In the genomic region with DNA sequence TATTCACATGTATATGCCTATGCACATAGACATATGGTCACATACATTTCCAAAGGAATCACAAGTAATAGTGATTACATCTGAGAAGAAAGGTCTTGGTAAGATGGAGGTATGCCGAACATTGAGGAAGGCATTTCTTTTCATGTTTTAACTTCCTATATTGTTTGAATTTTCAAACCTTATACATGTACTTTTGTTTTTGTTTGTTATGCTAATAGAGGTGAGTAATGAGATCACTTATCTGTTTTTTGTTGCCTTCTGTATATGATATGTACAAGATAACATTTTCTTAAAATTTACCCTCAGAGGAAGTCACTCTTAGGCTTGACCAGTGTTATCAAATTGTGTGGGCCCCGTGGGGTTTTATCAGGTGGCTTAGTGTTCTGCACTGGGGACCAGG, we compare ENCODE assay signal across 27 cellular contexts.
"Had no signal": no experiment of that assay in that cellular context is flagged by ENCODE, and none has a peak within 500 bp of the region (broad histone marks: within the 10 kb centered on the region; RNA-seq: fewer than 3 reads in every experiment).

No MANE protein-coding gene starts in this region.

- H3K4me3 ChIP-seq: ascending aorta, breast epithelium, cardiac muscle cell, colonic mucosa had no signal

- H3K27me3 ChIP-seq: ascending aorta, breast epithelium, cardiac muscle cell, colonic mucosa had no signal

- H3K27ac Mint-ChIP-seq: activated CD4-positive, alpha-beta memory T cell treated with anti-CD3 and anti-CD28 coated beads, Interleukin-2, amount 10 ng/mL, durations not matched to agents 7 days and 5 days; activated CD4-positive, alpha-beta T cell treated with anti-CD3 and anti-CD28 coated beads for 36 hours; activated CD4-positive, alpha-beta T cell treated with anti-CD3 and anti-CD28 coated beads, Interleukin-2, amount 10 ng/mL, durations not matched to agents 24 days and 14 days; activated naive CD4-positive, alpha-beta T cell treated with anti-CD3 and anti-CD28 coated beads, Interleukin-2, amount 10 ng/mL, durations not matched to agents 7 days and 5 days; activated naive CD4-positive, alpha-beta T cell treated with anti-CD3 and anti-CD28 coated beads, Interleukin-2, amount 50 U/mL, for 72 hours; activated naive CD8-positive, alpha-beta T cell treated with anti-CD3 and anti-CD28 coated beads, Interleukin-2, amount 10 ng/mL, durations not matched to agents 7 days and 5 days; activated T-cell treated with anti-CD3 and anti-CD28 coated beads, Interleukin-2, amount 50 U/mL, for 24 hours; activated T-cell treated with anti-CD3 and anti-CD28 coated beads, Interleukin-2, amount 50 U/mL, for 72 hours; brain had no signal

- H3K4me3 Mint-ChIP-seq: activated CD4-positive, alpha-beta memory T cell treated with anti-CD3 and anti-CD28 coated beads, Interleukin-2, amount 10 ng/mL, durations not matched to agents 7 days and 5 days; activated CD4-positive, alpha-beta T cell treated with anti-CD3 and anti-CD28 coated beads for 36 hours; activated CD4-positive, alpha-beta T cell treated with anti-CD3 and anti-CD28 coated beads, Interleukin-2, amount 10 ng/mL, durations not matched to agents 24 days and 14 days; activated naive CD4-positive, alpha-beta T cell treated with anti-CD3 and anti-CD28 coated beads, Interleukin-2, amount 10 ng/mL, durations not matched to agents 7 days and 5 days; activated naive CD8-positive, alpha-beta T cell treated with anti-CD3 and anti-CD28 coated beads, Interleukin-2, amount 10 ng/mL, durations not matched to agents 7 days and 5 days; activated T-cell treated with anti-CD3 and anti-CD28 coated beads, Interleukin-2, amount 50 U/mL, for 24 hours; activated T-cell treated with anti-CD3 and anti-CD28 coated beads, Interleukin-2, amount 50 U/mL, for 72 hours; brain had no signal

- DNase-seq: activated CD4-positive, alpha-beta memory T cell treated with anti-CD3 and anti-CD28 coated beads, Interleukin-2, amount 10 ng/mL, durations not matched to agents 7 days and 5 days; activated CD4-positive, alpha-beta T cell treated with anti-CD3 and anti-CD28 coated beads for 36 hours; activated CD4-positive, alpha-beta T cell treated with anti-CD3 and anti-CD28 coated beads, Interleukin-2, amount 10 ng/mL, durations not matched to agents 24 days and 14 days; activated CD4-positive, alpha-beta T cell treated with anti-CD3 and anti-CD28 coated beads, Interleukin-2, amount 50 U/mL, for 4 hours; activated CD4-positive, CD25-positive, alpha-beta regulatory T cell; activated CD4-positive, CD25-positive, alpha-beta regulatory T cell treated with anti-CD3 and anti-CD28 coated beads, Interleukin-2, amount 50 U/mL, for 72 hours; activated CD8-positive, alpha-beta memory T cell treated with anti-CD3 and anti-CD28 coated beads, Interleukin-2, amount 50 U/mL, for 48 hours; activated gamma-delta T cell; activated naive CD4-positive, alpha-beta T cell; activated naive CD4-positive, alpha-beta T cell treated with anti-CD3 and anti-CD28 coated beads, Interleukin-2, amount 10 ng/mL, durations not matched to agents 7 days and 5 days; activated naive CD8-positive, alpha-beta T cell treated with anti-CD3 and anti-CD28 coated beads, Interleukin-2, amount 10 ng/mL, durations not matched to agents 7 days and 5 days; activated T-cell treated with anti-CD3 and anti-CD28 coated beads for 4 hours; activated T-cell treated with anti-CD3 and anti-CD28 coated beads, Interleukin-2, amount 50 U/mL, for 24 hours; activated T-cell treated with anti-CD3 and anti-CD28 coated beads, Interleukin-2, amount 50 U/mL, for 72 hours; central memory CD4-positive, alpha-beta T cell; cerebellar nuclear complex; colonic mucosa; effector CD8-positive, alpha-beta T cell; head of caudate nucleus; T-helper 2 cell had no signal

- FAIRE-seq: endometrium had no signal

- H3K9me3 ChIP-seq: ascending aorta, breast epithelium, colonic mucosa had no signal

- ATAC-seq: activated CD4-positive, alpha-beta T cell treated with anti-CD3 and anti-CD28 coated beads for 36 hours; activated naive CD4-positive, alpha-beta T cell treated with anti-CD3 and anti-CD28 coated beads, Interleukin-2, amount 50 U/mL, for 72 hours; activated T-cell treated with anti-CD3 and anti-CD28 coated beads, Interleukin-2, amount 50 U/mL, for 72 hours; esophagus mucosa had no signal

- H3K9me3 Mint-ChIP-seq: activated naive CD4-positive, alpha-beta T cell treated with anti-CD3 and anti-CD28 coated beads, Interleukin-2, amount 50 U/mL, for 72 hours had no signal

- H3K27me3 Mint-ChIP-seq: activated CD4-positive, alpha-beta memory T cell treated with anti-CD3 and anti-CD28 coated beads, Interleukin-2, amount 10 ng/mL, durations not matched to agents 7 days and 5 days; activated CD4-positive, alpha-beta T cell treated with anti-CD3 and anti-CD28 coated beads for 36 hours; activated CD4-positive, alpha-beta T cell treated with anti-CD3 and anti-CD28 coated beads, Interleukin-2, amount 10 ng/mL, durations not matched to agents 24 days and 14 days; activated naive CD4-positive, alpha-beta T cell treated with anti-CD3 and anti-CD28 coated beads, Interleukin-2, amount 10 ng/mL, durations not matched to agents 7 days and 5 days; activated naive CD8-positive, alpha-beta T cell treated with anti-CD3 and anti-CD28 coated beads, Interleukin-2, amount 10 ng/mL, durations not matched to agents 7 days and 5 days; activated T-cell treated with anti-CD3 and anti-CD28 coated beads, Interleukin-2, amount 50 U/mL, for 24 hours; brain had no signal

- H3K36me3 ChIP-seq: breast epithelium, cardiac muscle cell, colonic mucosa had no signal

- H3K4me1 ChIP-seq: ascending aorta, breast epithelium, colonic mucosa had no signal

- H3K27ac ChIP-seq: ascending aorta, breast epithelium, cardiac muscle cell, colonic mucosa had no signal

- H3K36me3 Mint-ChIP-seq: activated naive CD4-positive, alpha-beta T cell treated with anti-CD3 and anti-CD28 coated beads, Interleukin-2, amount 10 ng/mL, durations not matched to agents 7 days and 5 days had no signal

- H3K4me1 Mint-ChIP-seq: activated CD4-positive, alpha-beta memory T cell treated with anti-CD3 and anti-CD28 coated beads, Interleukin-2, amount 10 ng/mL, durations not matched to agents 7 days and 5 days; activated CD4-positive, alpha-beta T cell treated with anti-CD3 and anti-CD28 coated beads for 36 hours; activated CD4-positive, alpha-beta T cell treated with anti-CD3 and anti-CD28 coated beads, Interleukin-2, amount 10 ng/mL, durations not matched to agents 24 days and 14 days; activated naive CD4-positive, alpha-beta T cell treated with anti-CD3 and anti-CD28 coated beads, Interleukin-2, amount 10 ng/mL, durations not matched to agents 7 days and 5 days; activated naive CD8-positive, alpha-beta T cell treated with anti-CD3 and anti-CD28 coated beads, Interleukin-2, amount 10 ng/mL, durations not matched to agents 7 days and 5 days; brain had no signal
